ENCODE assay signal across 10 cellular contexts in genomic region chr20:31921480-31921879, GRCh38. TPM values are rescaled to one million over a fixed set of nuclear protein-coding genes. Genes with fewer than 3 reads are reported as not detected.
"Had no signal": no experiment of that assay in that cellular context is flagged by ENCODE, and none has a peak within 500 bp of the region (broad histone marks: within the 10 kb centered on the region; RNA-seq: fewer than 3 reads in every experiment).

No MANE protein-coding gene starts in this region.

RNA-seq across cellular contexts. Expression of gene XKR7, which starts 46.5 kb away (rescaled TPM):
- total RNA-seq: OCI-LY7, PC-3, PC-9, Right ventricle myocardium inferior, Right ventricle myocardium superior, RPMI7951, SJSA1, T-cell had no signal

RNA-seq across cellular contexts. Expression of gene TTLL9, which starts 51.0 kb away (rescaled TPM):
- total RNA-seq: OCI-LY7, PC-3, Right ventricle myocardium inferior, Right ventricle myocardium superior, RPMI7951, SJCRH30, SJSA1, SK-MEL-5 had no signal

RNA-seq across cellular contexts. Expression of gene DUSP15, which starts 51.2 kb away (rescaled TPM):
- total RNA-seq: PC-3, PC-9, RPMI7951, T-cell had no signal
